Comparison of ENCODE assay signal across 28 cellular contexts in genomic region chr21:42558846-42559245, GRCh38. TPM values are rescaled to one million over a fixed set of nuclear protein-coding genes. Genes with fewer than 3 reads are reported as not detected.
A peak's percentile ranks its signal among the peaks of the same experiment; 100 is the strongest.
DNase-seq lines count a peak whose midpoint lies in the region; ATAC-seq, FAIRE-seq and TF ChIP-seq lines count a peak whose summit lies in the region.
"Had no signal": no experiment of that assay in that cellular context is flagged by ENCODE, and none has a peak within 500 bp of the region (broad histone marks: within the 10 kb centered on the region; RNA-seq: fewer than 3 reads in every experiment).

No MANE protein-coding gene starts in this region.

- H3F3A ChIP-seq in DOHH2 (ENCODE audit: control insufficient read depth, insufficient read depth), result peaks cover 25% of the 10 kb centered on the region

- H2AFZ ChIP-seq in neuronal stem cell (ENCODE audit: low read length), result no peak overlapping the region
- H2AFZ ChIP-seq: GM23248, PC-9 had no signal

- peaks cover 47% of the 10 kb centered on the region for H3K79me2 ChIP-seq in DOHH2 (ENCODE audit: control insufficient read depth, low read length)

- no peak overlapping the region for H3K14ac ChIP-seq in neuronal stem cell (ENCODE audit: low read length)

- no peak overlapping the region for H2BK15ac ChIP-seq in neuronal stem cell (ENCODE audit: low read length)

- H3K18ac ChIP-seq in neuronal stem cell (ENCODE audit: low read length), result no peak overlapping the region

- TF ChIP-seq CTCF in BE2C (IDR thresholded peaks at IDR 0.05; ENCODE audit: low read depth, low read length) (no peak), DOHH2 (IDR thresholded peaks at IDR 0.05; ENCODE audit: low read depth, low read length, poor library complexity, severe bottlenecking) (no peak)

- H3K4ac ChIP-seq in neuronal stem cell (ENCODE audit: low read length), result no peak overlapping the region

- H3K9ac ChIP-seq in neuronal stem cell (ENCODE audit: low read depth, low read length, poor library complexity), result no peak overlapping the region
- H3K9ac ChIP-seq: GM23248, SK-N-SH had no signal

- no peak overlapping the region for H4K91ac ChIP-seq in neuronal stem cell (ENCODE audit: low read depth, low read length, poor library complexity)

- no peak overlapping the region for H3K4me3 ChIP-seq in BE2C (ENCODE audit: low read depth, low read length)
- H3K4me3 ChIP-seq in DOHH2 (ENCODE audit: low read length), result peak overlapping the region; percentile 88
- H3K4me3 ChIP-seq in neuronal stem cell (ENCODE audit: low read length in 2 of 2), result no peak overlapping the region
- H3K4me3 ChIP-seq: cardiac muscle cell, GM23248, left ventricle myocardium inferior, PC-9, upper lobe of left lung had no signal

- no peaks in the 10 kb centered on the region for H3K9me2 ChIP-seq in DOHH2 (replicated peaks; ENCODE audit: control insufficient read depth, low read length)
- H3K9me2 ChIP-seq: SK-N-SH had no signal

- WGBS in neuronal stem cell (ENCODE audit: extremely low coverage in 2 of 2, insufficient read length in 2 of 2, insufficient replicate concordance in 1 of 2), 2 donors, result no CpG with 5 or more reads among the region's 15 CpGs

- DNase-seq in BE2C, result peak; percentile 51
- DNase-seq in islet precursor cell, result peak; percentile 45
- no peak for DNase-seq in neuronal stem cell (ENCODE audit: low spot score)
- no peak for DNase-seq in NCI-H2196 (lab: John Stamatoyannopoulos, UW; ENCODE audit: unreplicated experiment)
- DNase-seq in GM19239 (ENCODE audit: insufficient read length, low spot score), result no peak
- no peak for DNase-seq in cardiac septum (ENCODE audit: low spot score)
- DNase-seq: activated CD4-positive, alpha-beta T cell treated with anti-CD3 and anti-CD28 coated beads for 36 hours; activated T-cell treated with anti-CD3 and anti-CD28 coated beads, Interleukin-2, amount 50 U/mL, for 1 hour; cortex of kidney; effector memory CD4-positive, alpha-beta T cell; GM23248; hippocampal formation; left ventricle myocardium inferior; NCI-H1048; NCI-H1694; NCI-H524; PC-9; SK-N-SH; stimulated activated CD4-positive, alpha-beta T cell treated with anti-CD3 and anti-CD28 coated beads, Interleukin-4, amount 100 ng/mL, for 4 hours had no signal

- peak overlapping the region; percentile 96 for H3K4me2 ChIP-seq in DOHH2 (ENCODE audit: low read length)
- H3K4me2 ChIP-seq in neuronal stem cell (ENCODE audit: insufficient read depth, low read length, poor library complexity, severe bottlenecking), result no peak overlapping the region
- H3K4me2 ChIP-seq: PC-9, SK-N-SH had no signal

- peak overlapping the region; percentile 58 for H3K23ac ChIP-seq in neuronal stem cell (ENCODE audit: low read depth, low read length, poor library complexity)

- intact Hi-C loops in cardiac septum (cut with DNase I), result no loop called here

- H3K4me1 ChIP-seq in BE2C (0 out of 2 replicates have a peak, but pooled peaks cover 2% of the 10 kb centered on the region), DOHH2 (ENCODE audit: control insufficient read depth, low read length) (peaks cover 96% of the 10 kb centered on the region), neuronal stem cell (ENCODE audit: control insufficient read depth in 2 of 2, insufficient read depth in 1 of 2, low read depth in 1 of 2, low read length in 2 of 2) (no peaks in the 10 kb centered on the region)
- H3K4me1 ChIP-seq: left ventricle myocardium inferior, upper lobe of left lung had no signal

- H2AK5ac ChIP-seq in neuronal stem cell (ENCODE audit: low read depth, low read length), result no peak overlapping the region

- H2BK12ac ChIP-seq in neuronal stem cell (ENCODE audit: low read length), result no peak overlapping the region

- H3K27ac ChIP-seq in DOHH2 (ENCODE audit: low read depth, low read length) (0 out of 2 replicates have a peak overlapping the region, but pooled peaks have one; percentile 60), neuronal stem cell (replicated peaks; ENCODE audit: low read length) (no peak overlapping the region)
- H3K27ac ChIP-seq: cardiac muscle cell, epithelial cell of prostate, GM23248, left ventricle myocardium inferior, neutrophil, PC-9, upper lobe of left lung had no signal

- ATAC-seq in HG03280 (IDR thresholded peaks at IDR 0.05; ENCODE audit: unreplicated experiment), result no peak
- ATAC-seq: activated CD4-positive, alpha-beta T cell treated with anti-CD3 and anti-CD28 coated beads for 36 hours had no signal

- no peaks in the 10 kb centered on the region for H3K36me3 ChIP-seq in BE2C
- H3K36me3 ChIP-seq in DOHH2 (ENCODE audit: control insufficient read depth, low read length), result peaks cover 71% of the 10 kb centered on the region
- peaks cover 0 to 5% of the 10 kb centered on the region in 2 donors for H3K36me3 ChIP-seq in neuronal stem cell (replicated peaks in 1 of 2; ENCODE audit: control insufficient read depth in 2 of 2, insufficient read depth in 2 of 2, low read length in 2 of 2)
- H3K36me3 ChIP-seq: cardiac muscle cell had no signal

- no peak overlapping the region for H4K8ac ChIP-seq in neuronal stem cell (ENCODE audit: low read depth, low read length)

- H3K9me3 ChIP-seq in BE2C (no peaks in the 10 kb centered on the region), DOHH2 (ENCODE audit: control insufficient read depth, insufficient read depth, low read length) (no peaks in the 10 kb centered on the region), neuronal stem cell (replicated peaks in 1 of 2; ENCODE audit: control insufficient read depth in 2 of 2, insufficient read depth in 1 of 2, low read depth in 1 of 2, low read length in 2 of 2) (no peaks in the 10 kb centered on the region)
- H3K9me3 ChIP-seq: left ventricle myocardium inferior, neutrophil, SK-N-SH, upper lobe of left lung had no signal

- H2BK5ac ChIP-seq in neuronal stem cell (ENCODE audit: low read length), result no peak overlapping the region

- H4K20me1 ChIP-seq in DOHH2 (ENCODE audit: control insufficient read depth, insufficient read depth, low read depth, low read length), result no peaks in the 10 kb centered on the region

- FAIRE-seq in GM19239 (lab: Jason Lieb, UNC), result no peak
- FAIRE-seq: astrocyte, GM12892 had no signal

- H2BK120ac ChIP-seq in neuronal stem cell (ENCODE audit: low read depth, low read length), result no peak overlapping the region

- no peaks in the 10 kb centered on the region for H3K27me3 ChIP-seq in BE2C
- no peaks in the 10 kb centered on the region for H3K27me3 ChIP-seq in DOHH2 (ENCODE audit: control insufficient read depth, low read length)
- H3K27me3 ChIP-seq in neuronal stem cell (ENCODE audit: control insufficient read depth in 3 of 3, insufficient read depth in 3 of 3, low read depth in 1 of 3, low read length in 3 of 3), result peaks cover 0 to 9% (median 1%) of the 10 kb centered on the region in 3 experiments
- H3K27me3 ChIP-seq: cardiac muscle cell, neutrophil, upper lobe of left lung had no signal

- H3K79me1 ChIP-seq in neuronal stem cell (ENCODE audit: low read depth, low read length), result no peaks in the 10 kb centered on the region

RNA-seq across cellular contexts. Expression of gene SLC37A1, which starts 45.2 kb away (rescaled TPM):
- 3.9 TPM for polyA plus RNA-seq in BE2C (2012; ENCODE audit: insufficient read depth, insufficient read length, low read depth)
- polyA plus RNA-seq in neuronal stem cell (2013, experiment 1 of 2), result 9.1 TPM
- polyA plus RNA-seq in neuronal stem cell (2013, experiment 2 of 2), result 8.5 TPM
- 6.7 TPM for total RNA-seq in cardiac septum
- total RNA-seq: GM23248, myocyte had no signal
- polyA plus RNA-seq: GM23248 had no signal

Comparison
In these comparisons a context has a peak if more than half of its experiments do, and no peak if none do; other contexts are left out.
1. DNase-seq: peak in BE2C (single experiment) and islet precursor cell (single experiment); none in neuronal stem cell (single experiment), NCI-H2196 (single experiment), GM19239 (single experiment) and cardiac septum (single experiment).